In genomic region chr22:30362632-30363281, GRCh38 we compare ENCODE assay signal across 19 cellular contexts. TPM values are rescaled to one million over a fixed set of nuclear protein-coding genes. Genes with fewer than 3 reads are reported as not detected.
DNase-seq lines count a peak whose midpoint lies in the region; FAIRE-seq and TF ChIP-seq lines count a peak whose summit lies in the region.
"Had no signal": no experiment of that assay in that cellular context is flagged by ENCODE, and none has a peak within 500 bp of the region (broad histone marks: within the 10 kb centered on the region; RNA-seq: fewer than 3 reads in every experiment).

No MANE protein-coding gene starts in this region.

- H3K4me3 Mint-ChIP-seq in glutamatergic neuron (ENCODE audit: unreplicated experiment), result no peak overlapping the region
- H3K4me3 Mint-ChIP-seq: IgD-negative memory B cell had no signal

- no peaks in the 10 kb centered on the region for H3K4me1 ChIP-seq in kidney (ENCODE audit: control insufficient read depth in 1 of 2, insufficient read depth in 1 of 2, low read depth in 1 of 2, low read length in 2 of 2)
- H3K4me1 ChIP-seq: foreskin keratinocyte, right atrium auricular region had no signal

- H3K36me3 ChIP-seq in H7 (replicated peaks; ENCODE audit: control insufficient read depth, insufficient read depth, low read length) (no peaks in the 10 kb centered on the region), kidney (ENCODE audit: control insufficient read depth in 1 of 2, insufficient read depth in 2 of 2, low read length in 2 of 2) (peaks cover 0 to 4% of the 10 kb centered on the region in 2 donors)
- H3K36me3 ChIP-seq: right atrium auricular region had no signal

- H3K27me3 ChIP-seq in H7 (ENCODE audit: control insufficient read depth, insufficient read depth, low read length), result no peaks in the 10 kb centered on the region
- H3K27me3 ChIP-seq: foreskin keratinocyte, right atrium auricular region had no signal

- no peak for FAIRE-seq in kidney (lab: Jason Lieb, UNC)
- FAIRE-seq: endometrium had no signal

- peaks cover 20% of the 10 kb centered on the region for H3K4me1 Mint-ChIP-seq in glutamatergic neuron (ENCODE audit: low read depth, unreplicated experiment)

- H3K27ac Mint-ChIP-seq in glutamatergic neuron (ENCODE audit: unreplicated experiment), result peak overlapping the region; percentile 76
- H3K27ac Mint-ChIP-seq: IgD-negative memory B cell had no signal

- H3K27ac ChIP-seq in kidney (ENCODE audit: low read depth in 2 of 2, low read length in 2 of 2), result no peak overlapping the region
- H3K27ac ChIP-seq: 22Rv1, foreskin keratinocyte, right atrium auricular region had no signal

- H3K9me3 Mint-ChIP-seq in glutamatergic neuron (ENCODE audit: unreplicated experiment), result peaks cover 5% of the 10 kb centered on the region
- H3K9me3 Mint-ChIP-seq: IgD-negative memory B cell, neural crest cell had no signal

- intact Hi-C loops in kidney (cut with DNase I), result no loop called here

- no peaks in the 10 kb centered on the region for H3K9me3 ChIP-seq in kidney (ENCODE audit: control insufficient read depth in 1 of 2, low read length in 2 of 2)
- H3K9me3 ChIP-seq: right atrium auricular region had no signal

- TF ChIP-seq CTCF in glutamatergic neuron (IDR thresholded peaks at IDR 0.05; ENCODE audit: partially characterized antibody, unreplicated experiment), result no peak
- TF ChIP-seq CTCF in kidney (IDR thresholded peaks at IDR 0.05; ENCODE audit: borderline replicate concordance, extremely low read depth, insufficient read depth), result no peak

- H3K36me3 Mint-ChIP-seq in glutamatergic neuron (ENCODE audit: unreplicated experiment), result peaks cover 4% of the 10 kb centered on the region

- DNase-seq in DMS 273 (lab: John Stamatoyannopoulos, UW; ENCODE audit: unreplicated experiment) (peak; percentile 9), DMS 273 treated with DMSO at 0.1 percent for 48 hours (lab: John Stamatoyannopoulos, UW) (no peak), H7 (peak; percentile 84), glutamatergic neuron (no peak), mucosa of gallbladder (ENCODE audit: low spot score) (no peak), kidney (no peak)
- DNase-seq: activated CD4-positive, alpha-beta T cell treated with anti-CD3 and anti-CD28 coated beads, Interleukin-2, amount 50 U/mL, for 1 hour; amygdala; cerebellar nuclear complex; foreskin keratinocyte; HCEC 1CT; NCI-H2227 treated with DMSO at 0.1 percent for 48 hours; SHP77 treated with DMSO at 0.1 percent for 48 hours; T1000 had no signal

- no peaks in the 10 kb centered on the region for H3K27me3 Mint-ChIP-seq in glutamatergic neuron (ENCODE audit: unreplicated experiment)
- H3K27me3 Mint-ChIP-seq: IgD-negative memory B cell had no signal

- no peak overlapping the region for H3K4me3 ChIP-seq in H7 (ENCODE audit: insufficient read depth, low read depth, low read length)
- no peak overlapping the region for H3K4me3 ChIP-seq in kidney (ENCODE audit: low read length in 2 of 2)
- H3K4me3 ChIP-seq: right atrium auricular region had no signal

- no peak overlapping the region for H3K9ac ChIP-seq in kidney (ENCODE audit: low read length in 2 of 2)

RNA-seq across cellular contexts. Expression of gene CCDC157, which starts 6.0 kb away (rescaled TPM):
- total RNA-seq in H7 (2014; rRNA removed; shearing (Covaris generic)), result 4.7 and 6.1 TPM in 2 replicates
- total RNA-seq in glutamatergic neuron (ENCODE audit: unreplicated experiment), result 6.2 TPM
- 6.5 TPM for total RNA-seq in mucosa of gallbladder
- total RNA-seq in kidney, result 5.1 TPM
- 6.0 TPM for polyA plus RNA-seq in kidney (ENCODE audit: insufficient read depth, low read depth, low replicate concordance)

RNA-seq across cellular contexts. Expression of gene SF3A1, which starts 6.1 kb away (rescaled TPM):
- total RNA-seq in H7 (2014; rRNA removed; shearing (Covaris generic)), result 70.1 and 97.1 TPM in 2 replicates
- total RNA-seq in glutamatergic neuron (ENCODE audit: unreplicated experiment) (157 TPM), mucosa of gallbladder (179 TPM), kidney (179 TPM)
- 23.7 TPM for polyA plus RNA-seq in kidney (ENCODE audit: insufficient read depth, low read depth, low replicate concordance)

RNA-seq across cellular contexts. Expression of gene RNF215, which starts 24.5 kb away (rescaled TPM):
- total RNA-seq in H7 (2014; rRNA removed; shearing (Covaris generic)), result 24.7 and 26.6 TPM in 2 replicates
- total RNA-seq in glutamatergic neuron (ENCODE audit: unreplicated experiment) (43.1 TPM), mucosa of gallbladder (31.2 TPM), kidney (19.7 TPM)
- 15.9 TPM for polyA plus RNA-seq in kidney (ENCODE audit: insufficient read depth, low read depth, low replicate concordance)

RNA-seq across cellular contexts. Expression of gene SEC14L2, which starts 34.1 kb away (rescaled TPM):
- 1.7 and 4.2 TPM in 2 replicates for total RNA-seq in H7 (2014; rRNA removed; shearing (Covaris generic))
- 0.76 TPM for total RNA-seq in glutamatergic neuron (ENCODE audit: unreplicated experiment)
- total RNA-seq in mucosa of gallbladder, result 35.4 TPM
- 13.5 TPM for total RNA-seq in kidney
- polyA plus RNA-seq in kidney (ENCODE audit: insufficient read depth, low read depth, low replicate concordance), result 17.3 TPM

RNA-seq across cellular contexts. Expression of gene TBC1D10A, which starts 36.0 kb away (rescaled TPM):
- total RNA-seq in H7 (2014; rRNA removed; shearing (Covaris generic)), result 12.0 and 12.6 TPM in 2 replicates
- 5.0 TPM for total RNA-seq in glutamatergic neuron (ENCODE audit: unreplicated experiment)
- total RNA-seq in mucosa of gallbladder, result 48.4 TPM
- total RNA-seq in kidney, result 34.5 TPM
- polyA plus RNA-seq in kidney (ENCODE audit: insufficient read depth, low read depth, low replicate concordance), result 31.0 TPM

Comparison
In these comparisons a context has a peak if more than half of its experiments do, and no peak if none do; other contexts are left out.
1. DNase-seq: peak in DMS 273 (single experiment) and H7 (single experiment); none in DMS 273 treated with DMSO at 0.1 percent for 48 hours (single experiment), glutamatergic neuron (single experiment), mucosa of gallbladder (single experiment) and kidney (single experiment).